Comparison of ENCODE assay signal across 16 cellular contexts in genomic region chr22:49433717-49434611, GRCh38.
A peak's percentile ranks its signal among the peaks of the same experiment; 100 is the strongest.
DNase-seq lines count a peak whose midpoint lies in the region; TF ChIP-seq lines count a peak whose summit lies in the region.
"Had no signal": no experiment of that assay in that cellular context is flagged by ENCODE, and none has a peak within 500 bp of the region (broad histone marks: within the 10 kb centered on the region; RNA-seq: fewer than 3 reads in every experiment).

No MANE protein-coding gene starts in this region.

- WGBS in H9 (ENCODE audit: extremely low coverage, insufficient read length, low lambda C conversion rate): no CpG with 5 or more reads among the region's 37 CpGs
- WGBS in SK-N-SH (ENCODE audit: low lambda C conversion rate): 39% methylated on average over 6 of the region's 37 CpGs
- WGBS in mesendoderm (ENCODE audit: extremely low coverage, insufficient coverage, low lambda C conversion rate): no CpG with 5 or more reads among the region's 37 CpGs
- WGBS in GM23248 (ENCODE audit: low coverage in 1 of 2, low lambda C conversion rate in 2 of 2, missing lambda C conversion rate in 2 of 2), 2 experiments: 54 to 58% methylated on average over 37 of the region's 37 CpGs

- H3F3A ChIP-seq in SK-N-SH (replicated peaks; ENCODE audit: insufficient read depth): no peaks in the 10 kb centered on the region
- H3F3A ChIP-seq in GM23248 (ENCODE audit: insufficient read depth): no peaks in the 10 kb centered on the region

- in situ Hi-C loops in GM23248 (cut with MboI): no loop called here

- H4K5ac ChIP-seq in H9 (ENCODE audit: insufficient read length, low read depth, low read length) (no peak overlapping the region), mesendoderm (ENCODE audit: low read length) (no peak overlapping the region)

- no peak overlapping the region for H2AK5ac ChIP-seq in H9 (ENCODE audit: insufficient read length, low read length)
- no peak overlapping the region for H2AK5ac ChIP-seq in mesendoderm (ENCODE audit: low read length)

- intact Hi-C loops in Caco-2 (cut with micrococcal nuclease; ENCODE audit: unreplicated experiment): loop anchor here (1.0 to 10.0 kb wide), 2 partner anchors 198 to 291 kb away; no protein-coding TSS in a partner anchor

- DNase-seq in Caco-2: peak; percentile 57 to 64
- DNase-seq in H9: peak; percentile 71
- DNase-seq in SK-N-SH: peak; percentile 60
- peak; percentile 45 for DNase-seq in mesendoderm
- DNase-seq in GM23248: no peak
- no peak for DNase-seq in NCI-H226
- DNase-seq in globus pallidus (ENCODE audit: low spot score): no peak
- DNase-seq: activated CD8-positive, alpha-beta memory T cell treated with anti-CD3 and anti-CD28 coated beads, Interleukin-2, amount 50 U/mL, for 4 hours; brain microvascular endothelial cell; dermis blood vessel endothelial cell; heart right ventricle; left cardiac atrium; stimulated activated CD4-positive, alpha-beta T cell treated with anti-CD3 and anti-CD28 coated beads, Interleukin-12 subunit alpha, Interleukin-12 subunit beta, amount 100 ng/mL, for 4 hours; T-cell had no signal

- H2BK5ac ChIP-seq in H9 (ENCODE audit: insufficient read length, low read length) (no peak overlapping the region), mesendoderm (ENCODE audit: low read length) (no peak overlapping the region)

- no TSS peak for BruUV-seq in Caco-2 (replicated peaks; lab: Mats Ljungman, UMichigan)

- H3K27ac Mint-ChIP-seq in Caco-2 (ENCODE audit: unreplicated experiment): no peak overlapping the region
- H3K27ac Mint-ChIP-seq in H9: no peak overlapping the region
- H3K27ac Mint-ChIP-seq: activated naive CD8-positive, alpha-beta T cell; stimulated activated naive CD8-positive, alpha-beta T cell treated with anti-CD3 and anti-CD28 coated beads, Interleukin-15, Interleukin-2, amounts not matched to agents 100 ng/mL and 50 ng/mL, for 24 hours; T-cell had no signal

- H3K23ac ChIP-seq in H9 (ENCODE audit: insufficient read length, low read depth, low read length) (no peak overlapping the region), mesendoderm (ENCODE audit: low read length) (no peak overlapping the region)

- H3K4me2 ChIP-seq in H9 (ENCODE audit: insufficient read depth, insufficient read length, low read length): no peak overlapping the region
- no peak overlapping the region for H3K4me2 ChIP-seq in SK-N-SH
- no peak overlapping the region for H3K4me2 ChIP-seq in mesendoderm (ENCODE audit: low read length)
- H3K4me2 ChIP-seq in GM23248 (ENCODE audit: unreplicated experiment): no peak overlapping the region

- TF ChIP-seq RAD21 in SK-N-SH (IDR thresholded peaks at IDR 0.05; ENCODE audit: low read length): peak; percentile 38; the same call in 1 of the 2 replicates

- H3K27me3 ChIP-seq in Caco-2 (replicated peaks; ENCODE audit: control insufficient read depth, insufficient read depth, low read length) (no peaks in the 10 kb centered on the region), H9 (ENCODE audit: insufficient read depth, low read length) (no peaks in the 10 kb centered on the region), SK-N-SH (ENCODE audit: insufficient read depth) (no peaks in the 10 kb centered on the region; the same call in 1 of the 2 replicates), mesendoderm (ENCODE audit: insufficient read depth, low read length, poor library complexity) (no peaks in the 10 kb centered on the region), GM23248 (replicated peaks; ENCODE audit: insufficient read depth) (no peaks in the 10 kb centered on the region)
- H3K27me3 ChIP-seq: brain microvascular endothelial cell had no signal

- H3K18ac ChIP-seq in H9 (ENCODE audit: insufficient read length, low read depth, low read length): no peak overlapping the region
- H3K18ac ChIP-seq in mesendoderm (ENCODE audit: low read length): no peak overlapping the region

- no peaks in the 10 kb centered on the region for H3K79me1 ChIP-seq in H9 (ENCODE audit: insufficient read depth, low read depth, low read length, poor library complexity, severe bottlenecking)
- no peaks in the 10 kb centered on the region for H3K79me1 ChIP-seq in mesendoderm (ENCODE audit: low read length)

- TF ChIP-seq CTCF in Caco-2 (IDR thresholded peaks at IDR 0.05; ENCODE audit: insufficient read depth in 1 of 2, low read depth in 1 of 2, low read length in 1 of 2, severe bottlenecking in 1 of 2, unreplicated experiment in 1 of 2) (peak; percentile 59 to 70), H9 (conservative IDR thresholded peaks at IDR 0.05) (peak; percentile 71), SK-N-SH (IDR thresholded peaks at IDR 0.05) (no peak; the same call in 1 of the 2 replicates)

- no peak overlapping the region for H2BK20ac ChIP-seq in H9 (ENCODE audit: low read depth, low read length, poor library complexity, severe bottlenecking)

- H4K91ac ChIP-seq in H9 (ENCODE audit: insufficient read length, low read depth, low read length): no peak overlapping the region

- H3K4me1 Mint-ChIP-seq in Caco-2 (ENCODE audit: low read depth, unreplicated experiment) (no peaks in the 10 kb centered on the region), H9 (peaks cover 5% of the 10 kb centered on the region in 2 experiments; a peak in 2 of 4 replicates)
- H3K4me1 Mint-ChIP-seq: T-cell had no signal

- POLR2A ChIA-PET in Caco-2 (lab: Charles Lee) (no interaction called here), SK-N-SH (lab: Yijun Ruan, JAX) (no interaction called here)

- H3K4me3 ChIP-seq in Caco-2 (ENCODE audit: low read depth, low read length): no peak overlapping the region
- no peak overlapping the region for H3K4me3 ChIP-seq in SK-N-SH (ENCODE audit: low read depth in 2 of 2, low read length in 1 of 2)
- H3K4me3 ChIP-seq in mesendoderm (ENCODE audit: low read length): no peak overlapping the region
- H3K4me3 ChIP-seq in GM23248: no peak overlapping the region
- H3K4me3 ChIP-seq: heart right ventricle had no signal

- H3K56ac ChIP-seq in H9 (ENCODE audit: insufficient read length, low read depth, low read length) (no peak overlapping the region), mesendoderm (ENCODE audit: low read length) (no peak overlapping the region)

- no peaks in the 10 kb centered on the region for H3K36me3 Mint-ChIP-seq in Caco-2 (ENCODE audit: insufficient read depth, unreplicated experiment)
- peaks cover 0 to 6% (median 0%) of the 10 kb centered on the region in 3 experiments; a peak in 1 of 7 replicates for H3K36me3 Mint-ChIP-seq in H9 (ENCODE audit: insufficient read depth in 1 of 3, low read depth in 3 of 3)
- H3K36me3 Mint-ChIP-seq: T-cell had no signal

- no peak overlapping the region for H3K4me3 Mint-ChIP-seq in Caco-2 (ENCODE audit: unreplicated experiment)
- H3K4me3 Mint-ChIP-seq in H9: no peak overlapping the region
- H3K4me3 Mint-ChIP-seq: activated naive CD8-positive, alpha-beta T cell; stimulated activated naive CD8-positive, alpha-beta T cell treated with anti-CD3 and anti-CD28 coated beads, Interleukin-15, Interleukin-2, amounts not matched to agents 100 ng/mL and 50 ng/mL, for 24 hours; T-cell had no signal

- H3K36me3 ChIP-seq in Caco-2 (ENCODE audit: control insufficient read depth, insufficient read depth, low read length): no peaks in the 10 kb centered on the region
- no peaks in the 10 kb centered on the region for H3K36me3 ChIP-seq in SK-N-SH (replicated peaks in 1 of 2; ENCODE audit: control insufficient read depth in 1 of 2, insufficient read depth in 2 of 2, low read length in 1 of 2)
- no peaks in the 10 kb centered on the region for H3K36me3 ChIP-seq in mesendoderm (ENCODE audit: control insufficient read depth, insufficient read depth, low read length)
- H3K36me3 ChIP-seq in GM23248 (ENCODE audit: low read depth): no peaks in the 10 kb centered on the region
- H3K36me3 ChIP-seq: brain microvascular endothelial cell, heart right ventricle had no signal

- H3K4me1 ChIP-seq in Caco-2 (no peaks in the 10 kb centered on the region), H9 (ENCODE audit: insufficient read depth, low read length) (no peaks in the 10 kb centered on the region), SK-N-SH (ENCODE audit: control insufficient read depth in 1 of 2, insufficient read depth in 2 of 2, low read depth in 1 of 2, low read length in 1 of 2) (no peaks in the 10 kb centered on the region), mesendoderm (ENCODE audit: control insufficient read depth, low read depth, low read length) (no peaks in the 10 kb centered on the region), GM23248 (ENCODE audit: insufficient read depth) (no peaks in the 10 kb centered on the region)
- H3K4me1 ChIP-seq: heart right ventricle had no signal

- CTCF ChIA-PET in Caco-2 (lab: Charles Lee) (interaction anchor here (1.0 to 1.9 kb wide), 3 partner anchors 114 to 199 kb away, joined by 3 to 31 read pairs (median 11); no protein-coding TSS in a partner anchor), SK-N-SH (lab: Yijun Ruan, JAX) (interaction anchor here (0.8 to 2.3 kb wide), 7 partner anchors 21 to 293 kb away, joined by 3 to 15 read pairs (median 5); no protein-coding TSS in a partner anchor)

- H3K27ac ChIP-seq in H9 (ENCODE audit: insufficient read length, low read depth, low read length) (no peak overlapping the region), SK-N-SH (ENCODE audit: low read depth in 2 of 2, low read length in 1 of 2) (no peak overlapping the region), mesendoderm (ENCODE audit: low read depth, low read length) (no peak overlapping the region), GM23248 (no peak overlapping the region)
- H3K27ac ChIP-seq: brain microvascular endothelial cell, heart right ventricle had no signal

- H3K9ac ChIP-seq in H9 (ENCODE audit: extremely low read depth, insufficient read length, low read length) (no peak overlapping the region), SK-N-SH (no peak overlapping the region), mesendoderm (ENCODE audit: low read length) (no peak overlapping the region), GM23248 (no peak overlapping the region)

- H3T11ph ChIP-seq in H9 (ENCODE audit: low read length): no peak overlapping the region

- no peaks in the 10 kb centered on the region for H4K20me1 ChIP-seq in H9 (ENCODE audit: control insufficient read depth, insufficient read depth, insufficient read length)
- no peaks in the 10 kb centered on the region for H4K20me1 ChIP-seq in SK-N-SH (ENCODE audit: insufficient read depth)
- no peaks in the 10 kb centered on the region for H4K20me1 ChIP-seq in GM23248 (ENCODE audit: insufficient read depth)

- H3K9me3 ChIP-seq in Caco-2: no peaks in the 10 kb centered on the region
- H3K9me3 ChIP-seq in H9 (ENCODE audit: control insufficient read depth, low read depth, low read length): no peaks in the 10 kb centered on the region
- H3K9me3 ChIP-seq in SK-N-SH: no peaks in the 10 kb centered on the region
- peaks cover 3% of the 10 kb centered on the region for H3K9me3 ChIP-seq in GM23248 (ENCODE audit: low read depth)

- H2AFZ ChIP-seq in H9 (ENCODE audit: low read length) (no peak overlapping the region), SK-N-SH (ENCODE audit: low read depth) (no peak overlapping the region), GM23248 (no peak overlapping the region)

- H2BK12ac ChIP-seq in H9 (ENCODE audit: insufficient read length, low read depth, low read length): no peak overlapping the region

- H2BK120ac ChIP-seq in H9 (ENCODE audit: low read depth, low read length, poor library complexity, severe bottlenecking) (no peak overlapping the region), mesendoderm (ENCODE audit: low read depth, low read length) (no peak overlapping the region)

- no peaks in the 10 kb centered on the region for H3K79me2 ChIP-seq in H9 (ENCODE audit: insufficient read depth, low read length)
- H3K79me2 ChIP-seq in SK-N-SH (ENCODE audit: insufficient read depth): no peaks in the 10 kb centered on the region
- H3K79me2 ChIP-seq in mesendoderm (ENCODE audit: control insufficient read depth, insufficient read depth, low read length): no peaks in the 10 kb centered on the region
- no peaks in the 10 kb centered on the region for H3K79me2 ChIP-seq in GM23248 (ENCODE audit: insufficient read depth)

- no peak for TF ChIP-seq EP300 in SK-N-SH (IDR thresholded peaks at IDR 0.05; ENCODE audit: borderline replicate concordance in 1 of 2, low read depth in 1 of 2, low read length in 1 of 2)

- H3K9me2 ChIP-seq in SK-N-SH (no peaks in the 10 kb centered on the region), GM23248 (ENCODE audit: insufficient read depth) (no peaks in the 10 kb centered on the region)

- H2BK15ac ChIP-seq in H9 (ENCODE audit: low read depth, low read length) (no peak overlapping the region), mesendoderm (replicated peaks; ENCODE audit: low read depth) (no peak overlapping the region)

- H3K27me3 Mint-ChIP-seq in Caco-2 (ENCODE audit: insufficient read depth, unreplicated experiment): peaks cover 14% of the 10 kb centered on the region
- H3K27me3 Mint-ChIP-seq in H9 (ENCODE audit: low read depth): peaks cover 17% of the 10 kb centered on the region

- no peak overlapping the region for H4K8ac ChIP-seq in H9 (replicated peaks; ENCODE audit: insufficient read length, low read depth, low read length)
- no peak overlapping the region for H4K8ac ChIP-seq in mesendoderm (ENCODE audit: low read depth, low read length)

- no peaks in the 10 kb centered on the region for H3K23me2 ChIP-seq in H9 (ENCODE audit: insufficient read length, low read depth, low read length, poor library complexity, severe bottlenecking)

- no peak overlapping the region; the same call in 1 of the 2 replicates for H3K14ac ChIP-seq in H9 (ENCODE audit: insufficient read depth, low read length)

- H3K4ac ChIP-seq in H9 (ENCODE audit: low read depth, low read length) (no peak overlapping the region), mesendoderm (ENCODE audit: low read depth, low read length) (no peak overlapping the region)

- H3K9me3 Mint-ChIP-seq in Caco-2 (ENCODE audit: unreplicated experiment) (no peaks in the 10 kb centered on the region), H9 (peaks cover 0 to 6% of the 10 kb centered on the region in 2 experiments; a peak in 2 of 5 replicates)
- H3K9me3 Mint-ChIP-seq: stimulated activated naive CD8-positive, alpha-beta T cell treated with anti-CD3 and anti-CD28 coated beads, Interleukin-15, Interleukin-2, amounts not matched to agents 100 ng/mL and 50 ng/mL, for 24 hours; T-cell had no signal

Comparison
In these comparisons a context has a peak if more than half of its experiments do, and no peak if none do; other contexts are left out.
1. DNase-seq: peak in Caco-2 (2 of 2), H9 (single experiment), SK-N-SH (single experiment) and mesendoderm (single experiment); none in GM23248 (single experiment), NCI-H226 (single experiment) and globus pallidus (single experiment).